9 cellular contexts compared by ENCODE assay signal in the genomic region with DNA sequence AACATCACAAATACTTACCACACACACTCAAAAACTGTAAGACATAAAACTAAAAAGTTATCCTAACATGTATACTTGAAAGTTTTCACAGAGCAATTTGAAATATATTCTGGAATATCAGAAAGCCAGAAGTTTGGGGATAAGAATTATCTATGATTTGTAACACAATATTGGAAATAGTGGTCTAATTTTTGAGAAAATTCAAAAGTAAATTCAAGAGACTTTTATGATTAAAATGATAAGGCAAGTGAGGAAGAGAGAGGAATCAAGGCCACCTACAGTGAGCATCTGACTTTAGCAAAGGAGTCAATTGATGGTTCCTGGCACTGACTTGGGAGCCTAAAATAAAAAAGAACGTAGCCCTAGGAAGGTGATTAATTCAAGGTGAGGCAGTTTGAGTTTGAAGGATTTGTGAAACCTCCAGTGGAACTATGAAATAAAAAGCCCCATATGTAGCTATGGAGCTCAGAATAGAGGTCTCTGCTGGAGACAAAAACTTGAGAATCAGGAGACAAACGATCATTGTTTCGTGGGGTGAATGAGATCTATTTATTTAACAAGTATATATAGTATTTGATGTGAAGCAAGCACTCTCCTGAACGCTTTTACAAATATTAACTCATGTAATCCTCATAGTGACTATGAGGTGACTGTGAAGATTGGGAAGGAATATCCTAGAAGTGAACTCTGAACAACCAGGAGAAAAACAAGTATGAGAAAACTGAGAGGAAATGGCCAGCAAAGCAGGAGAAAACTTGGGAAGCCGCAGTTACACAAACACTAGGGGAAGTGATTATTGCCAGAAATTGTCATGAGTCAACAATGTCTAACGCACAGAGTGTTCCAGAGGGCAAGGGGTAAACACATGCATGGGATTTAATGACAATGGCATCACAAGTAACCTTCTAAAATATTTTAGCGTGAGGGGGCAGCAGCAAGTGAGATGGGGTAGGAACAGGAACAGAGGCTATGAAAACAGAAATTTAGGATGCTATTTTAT. TPM values are rescaled to one million over a fixed set of nuclear protein-coding genes. Genes with fewer than 3 reads are reported as not detected.
DNase-seq lines count a peak whose midpoint lies in the region; ATAC-seq and TF ChIP-seq lines count a peak whose summit lies in the region.
"Had no signal": no experiment of that assay in that cellular context is flagged by ENCODE, and none has a peak within 500 bp of the region (broad histone marks: within the 10 kb centered on the region; RNA-seq: fewer than 3 reads in every experiment).

No MANE protein-coding gene starts in this region.

- H3K36me3 ChIP-seq in suprapubic skin, result no peaks in the 10 kb centered on the region

- H3K4me3 Mint-ChIP-seq in MCF 10A (ENCODE audit: unreplicated experiment), result peak overlapping the region; percentile 42
- H3K4me3 Mint-ChIP-seq in CD14-positive monocyte, result no peak overlapping the region
- H3K4me3 Mint-ChIP-seq: activated CD4-positive, alpha-beta memory T cell treated with anti-CD3 and anti-CD28 coated beads for 36 hours had no signal

- no peak for TF ChIP-seq CTCF in HFF-Myc (IDR thresholded peaks at IDR 0.05; ENCODE audit: low read depth, low read length, missing control alignments)
- no peak for TF ChIP-seq CTCF in MCF 10A (IDR thresholded peaks at IDR 0.05; ENCODE audit: unreplicated experiment)
- TF ChIP-seq CTCF in suprapubic skin (IDR thresholded peaks at IDR 0.05), result no peak
- no peak for TF ChIP-seq CTCF in CD14-positive monocyte (IDR thresholded peaks at IDR 0.05)

- peak overlapping the region; percentile 77 for H3K27ac ChIP-seq in suprapubic skin

- H3K36me3 Mint-ChIP-seq in MCF 10A (ENCODE audit: insufficient read depth, unreplicated experiment) (peaks cover 23% of the 10 kb centered on the region), CD14-positive monocyte (no peaks in the 10 kb centered on the region)
- H3K36me3 Mint-ChIP-seq: activated CD4-positive, alpha-beta memory T cell treated with anti-CD3 and anti-CD28 coated beads for 36 hours had no signal

- H3K4me1 Mint-ChIP-seq in MCF 10A (ENCODE audit: insufficient read depth, unreplicated experiment) (peaks cover 38% of the 10 kb centered on the region), CD14-positive monocyte (peaks cover 4% of the 10 kb centered on the region)

- BruUV-seq in MCF 10A (replicated peaks; lab: Mats Ljungman, UMichigan), result TSS peak; percentile 72

- CTCF ChIA-PET in MCF 10A (lab: Yijun Ruan, JAX), result interaction anchor here (1.1 to 2.5 kb wide), 2 partner anchors 13 to 42 kb away, joined by 4 to 9 read pairs; no protein-coding TSS in a partner anchor

- TF ChIP-seq POLR2A in suprapubic skin (IDR thresholded peaks at IDR 0.05), result peak in 1 of 2 donors; percentile 11

- no peak overlapping the region for H3K4me3 ChIP-seq in HFF-Myc (replicated peaks; ENCODE audit: low read depth, low read length)
- H3K4me3 ChIP-seq in suprapubic skin, result no peak overlapping the region

- DNase-seq in HFF-Myc (ENCODE audit: extremely low read depth, low read depth) (peak; percentile 50), MCF 10A (ENCODE audit: unreplicated experiment) (peak; percentile 94), kidney tubule cell (ENCODE audit: low spot score) (peak; percentile 82), suprapubic skin (ENCODE audit: low spot score in 2 of 2) (no peak), CD14-positive monocyte (ENCODE audit: low spot score) (no peak), NCI-H1048 (lab: John Stamatoyannopoulos, UW) (no peak), SK-N-DZ (ENCODE audit: low spot score) (no peak)
- DNase-seq: activated CD4-positive, alpha-beta memory T cell treated with anti-CD3 and anti-CD28 coated beads for 36 hours had no signal

- ATAC-seq in GM18868 (IDR thresholded peaks at IDR 0.05; ENCODE audit: unreplicated experiment), result no peak

- H3K4me1 ChIP-seq in suprapubic skin, result peaks cover 10% of the 10 kb centered on the region

- WGBS in suprapubic skin, result 44% methylated on average over 7 of the region's 7 CpGs

- POLR2A ChIA-PET in MCF 10A (lab: Yijun Ruan, JAX), result interaction anchor here (0.6 to 3.4 kb wide), 9 partner anchors 8 to 1360 kb away, joined by 3 to 44 read pairs (median 5); a partner anchor contains a TSS

- no peaks in the 10 kb centered on the region for H3K27me3 ChIP-seq in suprapubic skin

- intact Hi-C loops in MCF 10A (cut with micrococcal nuclease), result no loop called here
- intact Hi-C loops in CD14-positive monocyte (cut with micrococcal nuclease), result no loop called here

- H3K27ac Mint-ChIP-seq in MCF 10A (ENCODE audit: low read depth, unreplicated experiment), result peak overlapping the region; percentile 94
- no peak overlapping the region for H3K27ac Mint-ChIP-seq in CD14-positive monocyte
- H3K27ac Mint-ChIP-seq: activated CD4-positive, alpha-beta memory T cell treated with anti-CD3 and anti-CD28 coated beads for 36 hours had no signal

- H3K9me3 ChIP-seq in suprapubic skin, result no peaks in the 10 kb centered on the region

- no peak for TF ChIP-seq EP300 in suprapubic skin (IDR thresholded peaks at IDR 0.05)

- H3K9me3 Mint-ChIP-seq in MCF 10A (ENCODE audit: unreplicated experiment) (no peaks in the 10 kb centered on the region), CD14-positive monocyte (peaks cover 0 to 3% (median 0%) of the 10 kb centered on the region in 7 donors)

- no peaks in the 10 kb centered on the region for H3K27me3 Mint-ChIP-seq in MCF 10A (ENCODE audit: insufficient read depth, unreplicated experiment)
- H3K27me3 Mint-ChIP-seq in CD14-positive monocyte (ENCODE audit: low read depth in 3 of 3), result no peaks in the 10 kb centered on the region
- H3K27me3 Mint-ChIP-seq: activated CD4-positive, alpha-beta memory T cell treated with anti-CD3 and anti-CD28 coated beads for 36 hours had no signal

RNA-seq across cellular contexts. Expression of a gene that starts 12.8 kb away (rescaled TPM):
- 67.4 and 71.1 TPM in 2 replicates for total RNA-seq in MCF 10A (2022)
- total RNA-seq in suprapubic skin, result 10 to 100 TPM in 3 of 4 donors, 1 to 10 TPM in 1; 6.3 to 23.1 (median 18.0) TPM
- polyA plus RNA-seq in CD14-positive monocyte, result under 1 TPM in 1 of 2 donors, not detected in 1; 0.46 TPM
- 0.21 TPM in 1 of 2 replicates, not detected in the other for polyA plus RNA-seq in SK-N-DZ (2014; cell fraction: cytosol; rRNA removed)
- not detected in 2 replicates for polyA plus RNA-seq in SK-N-DZ (2014; cell fraction: nucleus; rRNA removed)
- total RNA-seq: activated CD4-positive, alpha-beta memory T cell treated with anti-CD3 and anti-CD28 coated beads for 36 hours had no signal

Comparison
In these comparisons a context has a peak if more than half of its experiments do, and no peak if none do; other contexts are left out.
1. DNase-seq: peak in HFF-Myc (single experiment), MCF 10A (single experiment) and kidney tubule cell (single experiment); none in suprapubic skin (0 of 2), CD14-positive monocyte (single experiment), NCI-H1048 (single experiment) and SK-N-DZ (single experiment).